In genomic region chr6:70312165-70312564, GRCh38 we compare ENCODE assay signal across 1 cellular context.
TF ChIP-seq lines count a peak whose summit lies in the region.

No MANE protein-coding gene starts in this region.

TF ChIP-seq in K562, 482 proteins besides CTCF, POLR2A, EP300 and RAD21 (continued from another document):
- TF ChIP-seq JUND (IDR thresholded peaks at IDR 0.05; ENCODE audit: borderline replicate concordance, low read depth, low read length) (peak; percentile 13; the same call in 1 of the 2 replicates), JUND (tag; IDR thresholded peaks at IDR 0.05; ENCODE audit: borderline replicate concordance, low read depth, low read length) (no peak), MEIS2 (IDR thresholded peaks at IDR 0.05; ENCODE audit: partially characterized antibody) (peak; percentile 23), MGA (IDR thresholded peaks at IDR 0.05) (peak; percentile 66), NFATC3 (IDR thresholded peaks at IDR 0.05) (no peak), ESRRA (IDR thresholded peaks at IDR 0.05; ENCODE audit: borderline replicate concordance, low read depth) (peak; percentile 96; the same call in 1 of the 2 replicates), RNF2 (IDR thresholded peaks at IDR 0.05) (peak; percentile 43; the same call in 1 of the 2 replicates), CBFA2T2 (conservative IDR thresholded peaks at IDR 0.05) (peak; percentile 42; the same call in 1 of the 2 replicates), TCF3 (CRISPR knock-in tag; IDR thresholded peaks at IDR 0.05) (peak; percentile 44; the same call in 1 of the 2 replicates), ZBTB1 (CRISPR knock-in tag; IDR thresholded peaks at IDR 0.05; ENCODE audit: borderline replicate concordance, low read depth) (peak; percentile 89), SOX6 (IDR thresholded peaks at IDR 0.05) (peak; percentile 47; the same call in 1 of the 2 replicates), MLLT1 (IDR thresholded peaks at IDR 0.05) (peak in 1 of 2 experiments; percentile 98; a peak in 2 of 4 replicates), PML (IDR thresholded peaks at IDR 0.05; ENCODE audit: low read length) (peak; percentile 29; the same call in 1 of the 2 replicates), MYNN (IDR thresholded peaks at IDR 0.05) (peak; percentile 57; the same call in 1 of the 2 replicates), MYNN (CRISPR knock-in tag; IDR thresholded peaks at IDR 0.05) (no peak), HMBOX1 (IDR thresholded peaks at IDR 0.05) (0 out of 2 replicates have a peak, but pooled peaks have one; percentile 23), SRF (CRISPR knock-in tag; IDR thresholded peaks at IDR 0.05) (peak in 1 of 2 experiments; percentile 66; a peak in 1 of 4 replicates), FOSL1 (tag; conservative IDR thresholded peaks at IDR 0.05) (peak; percentile 64; the same call in 1 of the 2 replicates), MYC (IDR thresholded peaks at IDR 0.05; ENCODE audit: low read depth, low read length) (no peak), MYC (CRISPR knock-in tag; IDR thresholded peaks at IDR 0.05; ENCODE audit: borderline replicate concordance, low read depth) (no peak), MTF1 (CRISPR knock-in tag; IDR thresholded peaks at IDR 0.05; ENCODE audit: borderline replicate concordance) (no peak), CBFA2T3 (IDR thresholded peaks at IDR 0.05) (peak; percentile 65; the same call in 1 of the 2 replicates)
